In genomic region chr12:3511760-3512159, GRCh38 we compare ENCODE assay signal across 6 cellular contexts. TPM values are rescaled to one million over a fixed set of nuclear protein-coding genes. Genes with fewer than 3 reads are reported as not detected.
"Had no signal": no experiment of that assay in that cellular context is flagged by ENCODE, and none has a peak within 500 bp of the region (broad histone marks: within the 10 kb centered on the region; RNA-seq: fewer than 3 reads in every experiment).

No MANE protein-coding gene starts in this region.

- H3K4me3 ChIP-seq: GM23338, K562 had no signal

- DNase-seq: H9, HCEC 1CT, IMR-90 had no signal

- ATAC-seq: GM23338, K562 had no signal

- H2AFZ ChIP-seq: GM23338 had no signal

- H3K4me2 ChIP-seq: GM23338 had no signal

RNA-seq across cellular contexts. Expression of gene PRMT8, which starts 20.8 kb away (rescaled TPM):
- total RNA-seq: HT-29, IMR-90, K562 had no signal
